20 cellular contexts compared by ENCODE assay signal in genomic region chr2:240803191-240803590, GRCh38. TPM values are rescaled to one million over a fixed set of nuclear protein-coding genes. Genes with fewer than 3 reads are reported as not detected.
DNase-seq lines count a peak whose midpoint lies in the region; ATAC-seq and TF ChIP-seq lines count a peak whose summit lies in the region.
"Had no signal": no experiment of that assay in that cellular context is flagged by ENCODE, and none has a peak within 500 bp of the region (broad histone marks: within the 10 kb centered on the region; RNA-seq: fewer than 3 reads in every experiment).

No MANE protein-coding gene starts in this region.

- H3K27ac ChIP-seq in GM23338 (ENCODE audit: low read depth), result no peak overlapping the region
- H3K27ac ChIP-seq: BLaER1 had no signal

- H3K36me3 Mint-ChIP-seq in GM23338 (ENCODE audit: low read depth) (peaks cover 58% of the 10 kb centered on the region), activated B cell treated with CpG ODN at 0.5 μM for 24 hours (ENCODE audit: low read depth) (no peaks in the 10 kb centered on the region)
- H3K36me3 Mint-ChIP-seq: CD8-positive, alpha-beta T cell had no signal

- H3K9me2 ChIP-seq in GM23338 (ENCODE audit: insufficient read depth), result no peaks in the 10 kb centered on the region

- H3K79me2 ChIP-seq in GM23338 (replicated peaks; ENCODE audit: insufficient read depth), result peaks cover 97% of the 10 kb centered on the region

- no peak overlapping the region for H3K4me2 ChIP-seq in GM23338
- H3K4me2 ChIP-seq: BLaER1 had no signal

- intact Hi-C loops in activated B cell treated with CpG ODN at 0.5 μM for 24 hours (cut with micrococcal nuclease), result no loop called here

- no peaks in the 10 kb centered on the region; the same call in 1 of the 2 replicates for H3K36me3 ChIP-seq in GM23338 (ENCODE audit: insufficient read depth)
- H3K36me3 ChIP-seq: BLaER1 had no signal

- H3K4me3 ChIP-seq in GM23338, result no peak overlapping the region
- H3K4me3 ChIP-seq: BLaER1, GM12878, HAP-1 had no signal

- TF ChIP-seq CTCF in GM23338 (conservative IDR thresholded peaks at IDR 0.05; ENCODE audit: low read depth in 2 of 2), result no peak
- TF ChIP-seq CTCF in activated B cell treated with CpG ODN at 0.5 μM for 24 hours (IDR thresholded peaks at IDR 0.05), result no peak

- H3K27me3 ChIP-seq in GM23338 (ENCODE audit: insufficient read depth), result no peaks in the 10 kb centered on the region
- H3K27me3 ChIP-seq: BLaER1 had no signal

- POLR2A ChIA-PET in activated B cell treated with CpG ODN at 0.5 μM for 24 hours (lab: Charles Lee), result no interaction called here

- H3K27ac Mint-ChIP-seq in GM23338, result 0 out of 2 replicates have a peak overlapping the region, but pooled peaks have one; percentile 10
- no peak overlapping the region for H3K27ac Mint-ChIP-seq in activated B cell treated with CpG ODN at 0.5 μM for 24 hours
- H3K27ac Mint-ChIP-seq: CD8-positive, alpha-beta T cell had no signal

- H3F3A ChIP-seq in GM23338 (replicated peaks; ENCODE audit: low read depth), result 0 out of 2 replicates have a peak, but pooled peaks cover 3% of the 10 kb centered on the region

- ATAC-seq in GM23338, result no peak
- ATAC-seq in activated B cell treated with CpG ODN at 0.5 μM for 24 hours (ENCODE audit: low read depth), result no peak
- ATAC-seq: CD8-positive, alpha-beta T cell; GM12878; HepG2 had no signal

- 0 out of 2 replicates have a peak, but pooled peaks cover 5% of the 10 kb centered on the region for H3K4me1 ChIP-seq in GM23338 (ENCODE audit: insufficient read depth)
- H3K4me1 ChIP-seq: HAP-1 had no signal

- DNase-seq in activated gamma-delta T cell treated with Interleukin-2 at 50 U/mL for 16 hours (peak; percentile 0), activated gamma-delta T cell (lab: John Stamatoyannopoulos, UW) (no peak), GM23338 (ENCODE audit: low spot score) (no peak), activated B cell treated with CpG ODN at 0.5 μM for 24 hours (peak; percentile 4), mesenteric fat pad (ENCODE audit: low spot score) (peak; percentile 77), activated T-cell treated with anti-CD3 and anti-CD28 coated beads for 4 hours (no peak), hepatic stellate cell (ENCODE audit: low spot score) (no peak)
- DNase-seq in activated T-cell treated with anti-CD3 and anti-CD28 coated beads, Interleukin-2, amount 50 U/mL, for 1 hour, result no peak
- DNase-seq: 8988T; CD8-positive, alpha-beta T cell; COR-L47; DMS 273 treated with DMSO at 0.1 percent for 48 hours; DMS53; DND-41; EL had no signal

- CTCF ChIA-PET in activated B cell treated with CpG ODN at 0.5 μM for 24 hours (lab: Charles Lee), result no interaction called here

- H3K9me3 Mint-ChIP-seq in GM23338 (no peaks in the 10 kb centered on the region), activated B cell treated with CpG ODN at 0.5 μM for 24 hours (peaks cover 7% of the 10 kb centered on the region)
- H3K9me3 Mint-ChIP-seq: CD8-positive, alpha-beta T cell had no signal

- no peak overlapping the region for H2AFZ ChIP-seq in GM23338

- no peak overlapping the region for H3K4me3 Mint-ChIP-seq in GM23338
- H3K4me3 Mint-ChIP-seq in activated B cell treated with CpG ODN at 0.5 μM for 24 hours, result no peak overlapping the region
- H3K4me3 Mint-ChIP-seq: CD8-positive, alpha-beta T cell had no signal

- H4K20me1 ChIP-seq in GM23338 (replicated peaks; ENCODE audit: insufficient read depth), result peaks cover 68% of the 10 kb centered on the region
- H4K20me1 ChIP-seq: BLaER1 had no signal

- H3K27me3 Mint-ChIP-seq in GM23338 (ENCODE audit: insufficient read depth, low read depth, poor library complexity), result peaks cover 4% of the 10 kb centered on the region
- peaks cover 24% of the 10 kb centered on the region for H3K27me3 Mint-ChIP-seq in activated B cell treated with CpG ODN at 0.5 μM for 24 hours

- H3K4me1 Mint-ChIP-seq in GM23338 (peaks cover 53% of the 10 kb centered on the region), activated B cell treated with CpG ODN at 0.5 μM for 24 hours (peaks cover 2% of the 10 kb centered on the region)

TF ChIP-seq in GM23338, 12 proteins besides CTCF, POLR2A, EP300 and RAD21 (continues in another document):
- TF ChIP-seq JUNB (IDR thresholded peaks at IDR 0.05; ENCODE audit: unreplicated experiment) (no peak), STAT1 (IDR thresholded peaks at IDR 0.05; ENCODE audit: unreplicated experiment) (no peak), ZNF462 (CRISPR knock-in tag; IDR thresholded peaks at IDR 0.05) (no peak), ZNF114 (CRISPR knock-in tag; IDR thresholded peaks at IDR 0.05) (no peak), ETS1 (IDR thresholded peaks at IDR 0.05) (no peak), CREB1 (CRISPR knock-in tag; IDR thresholded peaks at IDR 0.05; ENCODE audit: low read depth) (no peak)

RNA-seq across cellular contexts. Expression of gene KIF1A, which starts 16.8 kb away (rescaled TPM):
- total RNA-seq in GM23338 (2014; rRNA removed; shearing (Covaris generic)), result 183 and 214 TPM in 2 replicates
- 158 and 169 TPM in 2 replicates for polyA plus RNA-seq in GM23338 (2016; fragmentation: Nextera tagmentation; extraction: Ambion mirVana)
- not detected in 2 replicates for total RNA-seq in activated B cell treated with CpG ODN at 0.5 μM for 24 hours
- total RNA-seq in mesenteric fat pad, result not detected
- total RNA-seq: CD8-positive, alpha-beta T cell; HepG2 had no signal
- polyA plus RNA-seq: AG04450 had no signal

Comparison
In these comparisons a context has a peak if more than half of its experiments do, and no peak if none do; other contexts are left out.
1. DNase-seq: peak in activated gamma-delta T cell treated with Interleukin-2 at 50 U/mL for 16 hours (single experiment), activated B cell treated with CpG ODN at 0.5 μM for 24 hours (single experiment) and mesenteric fat pad (single experiment); none in activated gamma-delta T cell (single experiment), GM23338 (single experiment), activated T-cell treated with anti-CD3 and anti-CD28 coated beads, Interleukin-2, amount 50 U/mL, for 1 hour (single experiment), activated T-cell treated with anti-CD3 and anti-CD28 coated beads for 4 hours (single experiment) and hepatic stellate cell (single experiment).
2. RNA of gene KIF1A, which starts 16.8 kb away (total RNA-seq): 183 to 214 TPM in GM23338; not detected in mesenteric fat pad (single experiment) and not detected in activated B cell treated with CpG ODN at 0.5 μM for 24 hours; every median in the first group is over 100 times any median in the second.